ENCODE assay signal across 8 cellular contexts in genomic region chr11:119421941-119422504, GRCh38. TPM values are rescaled to one million over a fixed set of nuclear protein-coding genes. Genes with fewer than 3 reads are reported as not detected.
DNase-seq lines count a peak whose midpoint lies in the region; ATAC-seq and TF ChIP-seq lines count a peak whose summit lies in the region.

No MANE protein-coding gene starts in this region.

- H3K36me3 ChIP-seq in esophagus squamous epithelium: no peaks in the 10 kb centered on the region

- ATAC-seq in HG02981 (IDR thresholded peaks at IDR 0.05; ENCODE audit: unreplicated experiment): no peak
- no peak for ATAC-seq in HG03045 (IDR thresholded peaks at IDR 0.05; ENCODE audit: unreplicated experiment)
- no peak for ATAC-seq in GM21619 (IDR thresholded peaks at IDR 0.05; ENCODE audit: unreplicated experiment)
- no peak for ATAC-seq in HG02610 (IDR thresholded peaks at IDR 0.05; ENCODE audit: unreplicated experiment)

- no peaks in the 10 kb centered on the region for H3K9me3 ChIP-seq in esophagus squamous epithelium

- TF ChIP-seq CTCF in esophagus squamous epithelium (IDR thresholded peaks at IDR 0.05): no peak

- peaks cover 6 to 68% (median 9%) of the 10 kb centered on the region in 4 donors for H3K27me3 ChIP-seq in esophagus squamous epithelium

- 2 to 3% methylated on average over 5 to 6 of the region's 28 CpGs for WGBS in esophagus squamous epithelium, 2 donors

- intact Hi-C loops in esophagus squamous epithelium (cut with DNase I): no loop called here

- TF ChIP-seq POLR2A in esophagus squamous epithelium (IDR thresholded peaks at IDR 0.05): no peak

- H3K27ac ChIP-seq in esophagus squamous epithelium: peak overlapping the region in 2 of 4 donors; percentile 68 to 73

- H3K4me3 ChIP-seq in esophagus squamous epithelium: peak overlapping the region; percentile 6 to 64 (median 46)

- H3K4me1 ChIP-seq in esophagus squamous epithelium: peaks cover 10 to 45% (median 27%) of the 10 kb centered on the region in 3 donors

- peak; percentile 51 for DNase-seq in ELR (ENCODE audit: low read depth)
- peak; percentile 48 for DNase-seq in NCI-H748 (lab: John Stamatoyannopoulos, UW; ENCODE audit: unreplicated experiment)
- DNase-seq in esophagus squamous epithelium (lab: John Stamatoyannopoulos, UW): no peak
- peak in 41 of 56 donors; percentile 19 to 77 (median 52) for DNase-seq in nucleus accumbens (lab: John Stamatoyannopoulos, UW)

RNA-seq across cellular contexts. Expression of gene THY1, which starts 0.9 kb away (rescaled TPM):
- total RNA-seq in esophagus squamous epithelium: 1 to 10 TPM in 3 of 4 donors, under 1 TPM in 1; 0.57 to 7.6 (median 2.9) TPM

RNA-seq across cellular contexts. Expression of gene USP2, which starts 40.5 kb away (rescaled TPM):
- 1 to 10 TPM; 1.9 to 9.6 (median 4.8) TPM for total RNA-seq in esophagus squamous epithelium
